Comparison of ENCODE assay signal across 20 cellular contexts in genomic region chr5:12883395-12883794, GRCh38.
"Had no signal": no experiment of that assay in that cellular context is flagged by ENCODE, and none has a peak within 500 bp of the region (broad histone marks: within the 10 kb centered on the region; RNA-seq: fewer than 3 reads in every experiment).

No MANE protein-coding gene starts in this region.

- H3K27ac Mint-ChIP-seq: naive thymus-derived CD4-positive, alpha-beta T cell; nephron progenitor cell; stimulated activated memory B cell treated with anti-CD40 and anti-IgM and Interleukin-4, amounts not matched to agents 10 μg/mL and 1 μg/mL and 100 μg/mL, for 72 hours; stimulated activated naive CD8-positive, alpha-beta T cell treated with anti-CD3 and anti-CD28 coated beads, Interleukin-15, Interleukin-2, amounts not matched to agents 100 ng/mL and 50 ng/mL, for 24 hours had no signal

- ATAC-seq: esophagus mucosa; left colon; left ventricle myocardium superior; naive thymus-derived CD4-positive, alpha-beta T cell; psoas muscle; right lobe of liver; stimulated activated memory B cell treated with anti-CD40 and anti-IgM and Interleukin-4, amounts not matched to agents 10 μg/mL and 1 μg/mL and 100 μg/mL, for 72 hours had no signal

- H3K4me2 ChIP-seq: hepatocyte had no signal

- H3K36me3 ChIP-seq: neutrophil, right lobe of liver, tibial artery, upper lobe of left lung, uterus had no signal

- H3K27me3 ChIP-seq: hepatocyte, neutrophil, right lobe of liver, tibial artery, upper lobe of left lung, uterus had no signal

- DNase-seq: effector CD4-positive, alpha-beta T cell; head of caudate nucleus; left colon; left ventricle myocardium superior; naive thymus-derived CD4-positive, alpha-beta T cell; nephron progenitor cell; psoas muscle; retina; right lobe of liver; stimulated activated CD4-positive, alpha-beta T cell treated with anti-CD3 and anti-CD28 coated beads, Interleukin-4, amount 100 ng/mL, for 1 hour; tibial artery; upper lobe of left lung; uterus had no signal

- H3K79me2 ChIP-seq: hepatocyte had no signal

- H3K27me3 Mint-ChIP-seq: naive thymus-derived CD4-positive, alpha-beta T cell; stimulated activated memory B cell treated with anti-CD40 and anti-IgM and Interleukin-4, amounts not matched to agents 10 μg/mL and 1 μg/mL and 100 μg/mL, for 72 hours; stimulated activated naive CD8-positive, alpha-beta T cell treated with anti-CD3 and anti-CD28 coated beads, Interleukin-15, Interleukin-2, amounts not matched to agents 100 ng/mL and 50 ng/mL, for 24 hours had no signal

- H3K4me3 ChIP-seq: coronary artery, hepatocyte, lung, psoas muscle, right lobe of liver, tibial artery, upper lobe of left lung, uterus had no signal

- H2AFZ ChIP-seq: hepatocyte had no signal

- H3K4me3 Mint-ChIP-seq: naive thymus-derived CD4-positive, alpha-beta T cell; nephron progenitor cell; stimulated activated memory B cell treated with anti-CD40 and anti-IgM and Interleukin-4, amounts not matched to agents 10 μg/mL and 1 μg/mL and 100 μg/mL, for 72 hours; stimulated activated naive CD8-positive, alpha-beta T cell treated with anti-CD3 and anti-CD28 coated beads, Interleukin-15, Interleukin-2, amounts not matched to agents 100 ng/mL and 50 ng/mL, for 24 hours had no signal

- H3K27ac ChIP-seq: coronary artery, hepatocyte, neutrophil, psoas muscle, right lobe of liver, tibial artery, upper lobe of left lung, uterus had no signal

- H3K4me1 Mint-ChIP-seq: naive thymus-derived CD4-positive, alpha-beta T cell; stimulated activated memory B cell treated with anti-CD40 and anti-IgM and Interleukin-4, amounts not matched to agents 10 μg/mL and 1 μg/mL and 100 μg/mL, for 72 hours had no signal

- H3K9me3 Mint-ChIP-seq: nephron progenitor cell had no signal

- H3K36me3 Mint-ChIP-seq: naive thymus-derived CD4-positive, alpha-beta T cell; stimulated activated memory B cell treated with anti-CD40 and anti-IgM and Interleukin-4, amounts not matched to agents 10 μg/mL and 1 μg/mL and 100 μg/mL, for 72 hours had no signal

- H3K4me1 ChIP-seq: psoas muscle, right lobe of liver, tibial artery, upper lobe of left lung, uterus had no signal
